Comparison of ENCODE assay signal across 20 cellular contexts in genomic region chr16:31055613-31056012, GRCh38. TPM values are rescaled to one million over a fixed set of nuclear protein-coding genes. Genes with fewer than 3 reads are reported as not detected.
DNase-seq lines count a peak whose midpoint lies in the region; ATAC-seq and TF ChIP-seq lines count a peak whose summit lies in the region.
"Had no signal": no experiment of that assay in that cellular context is flagged by ENCODE, and none has a peak within 500 bp of the region (broad histone marks: within the 10 kb centered on the region; RNA-seq: fewer than 3 reads in every experiment).

No MANE protein-coding gene starts in this region.

- BruUV-seq in A673 (replicated peaks; lab: Mats Ljungman, UMichigan): TSS peak; percentile 55

- no peaks in the 10 kb centered on the region for H3K36me3 ChIP-seq in A673 (ENCODE audit: insufficient read depth, low read length, poor library complexity, severe bottlenecking)
- H3K36me3 ChIP-seq in GM23338 (ENCODE audit: insufficient read depth): no peaks in the 10 kb centered on the region
- H3K36me3 ChIP-seq in HAP-1 (replicated peaks): 0 out of 2 replicates have a peak, but pooled peaks cover 3% of the 10 kb centered on the region

- CTCF ChIA-PET in A673 (lab: Charles Lee): no interaction called here
- CTCF ChIA-PET in WTC11 (lab: Charles Lee): interaction anchor here (0.8 to 1.7 kb wide), 5 partner anchors 10 to 87 kb away, joined by 3 to 18 read pairs (median 4); partner anchors contain the start of genes HSD3B7, ZNF646 and ZNF668

- peaks cover 8% of the 10 kb centered on the region for H3K36me3 Mint-ChIP-seq in GM23338 (ENCODE audit: low read depth)
- H3K36me3 Mint-ChIP-seq in WTC11: peaks cover 3% of the 10 kb centered on the region; the same call in 1 of the 2 replicates

- no peaks in the 10 kb centered on the region for H4K20me1 ChIP-seq in GM23338 (replicated peaks; ENCODE audit: insufficient read depth)

- intact Hi-C loops in A673 (cut with micrococcal nuclease; ENCODE audit: unreplicated experiment): no loop called here

- no peak overlapping the region for H3K4me2 ChIP-seq in GM23338
- H3K4me2 ChIP-seq: A549 had no signal

- H3K9me3 ChIP-seq in A673 (ENCODE audit: low read depth, low read length, poor library complexity, severe bottlenecking) (no peaks in the 10 kb centered on the region), HAP-1 (no peaks in the 10 kb centered on the region)
- H3K9me3 ChIP-seq: A549, BE2C had no signal

- H3K9me3 Mint-ChIP-seq in GM23338: no peaks in the 10 kb centered on the region
- peaks cover 4% of the 10 kb centered on the region for H3K9me3 Mint-ChIP-seq in WTC11

- POLR2A ChIA-PET in A673 (lab: Charles Lee; ENCODE audit: low non-redundant PET): no interaction called here
- POLR2A ChIA-PET in WTC11 (lab: Charles Lee): interaction anchor here (0.5 to 0.6 kb wide), 2 partner anchors 14 to 24 kb away, joined by 3 read pairs; no protein-coding TSS in a partner anchor

- H3K27ac ChIP-seq in A673 (ENCODE audit: low read depth, low read length, poor library complexity, severe bottlenecking) (no peak overlapping the region), GM23338 (ENCODE audit: low read depth) (peak overlapping the region; percentile 10; the same call in 1 of the 2 replicates)
- H3K27ac ChIP-seq: A549 had no signal

- no peak overlapping the region for H2AFZ ChIP-seq in GM23338

- no peak for TF ChIP-seq CTCF in A673 (conservative IDR thresholded peaks at IDR 0.05; ENCODE audit: low read depth, low read length)
- no peak for TF ChIP-seq CTCF in GM23338 (conservative IDR thresholded peaks at IDR 0.05; ENCODE audit: low read depth in 2 of 2)
- TF ChIP-seq CTCF in WTC11 (IDR thresholded peaks at IDR 0.05): no peak

- H3K4me3 ChIP-seq in A673 (ENCODE audit: low read depth, low read length, poor library complexity, severe bottlenecking): no peak overlapping the region
- no peak overlapping the region for H3K4me3 ChIP-seq in GM23338
- no peak overlapping the region for H3K4me3 ChIP-seq in HAP-1
- H3K4me3 ChIP-seq: A549 had no signal

- H3K9me2 ChIP-seq in GM23338 (ENCODE audit: insufficient read depth): no peaks in the 10 kb centered on the region

- no peaks in the 10 kb centered on the region for H3K79me2 ChIP-seq in GM23338 (replicated peaks; ENCODE audit: insufficient read depth)

- ATAC-seq in GM23338 (peak; percentile 95), WTC11 (peak; percentile 85), HG03108 (IDR thresholded peaks at IDR 0.05; ENCODE audit: unreplicated experiment) (no peak), GM18511 (IDR thresholded peaks at IDR 0.05; ENCODE audit: unreplicated experiment) (no peak)
- ATAC-seq: SK-N-SH treated with all-trans-retinoic acid at 6 μM for 48 hours had no signal

- H3K4me1 ChIP-seq in A673 (ENCODE audit: insufficient read depth, low read length, poor library complexity, severe bottlenecking) (no peaks in the 10 kb centered on the region), GM23338 (ENCODE audit: insufficient read depth) (no peaks in the 10 kb centered on the region), HAP-1 (no peaks in the 10 kb centered on the region)
- H3K4me1 ChIP-seq: BE2C had no signal

- in situ Hi-C loops in HAP-1 (cut with MboI; ENCODE audit: low sequenced_read_pairs): no loop called here

- H3K4me3 Mint-ChIP-seq in GM23338 (no peak overlapping the region), WTC11 (no peak overlapping the region)

- DNase-seq in A673 (ENCODE audit: low spot score): no peak
- DNase-seq in GM23338 (ENCODE audit: low spot score): peak; percentile 65
- DNase-seq in WTC11 (ENCODE audit: low spot score): no peak
- peak; percentile 46 for DNase-seq in iPS-NIHi11 (ENCODE audit: low spot score)
- DNase-seq in HAP-1 (ENCODE audit: low spot score in 2 of 2): no peak
- no peak for DNase-seq in activated CD4-positive, alpha-beta T cell treated with anti-CD3 and anti-CD28 coated beads, Interleukin-2, amount 50 U/mL, for 4 hours
- DNase-seq: BE2C, EL, HCEC 1CT, Karpas-422, NCI-H1417, NCI-H1694 treated with DMSO at 0.1 percent for 48 hours, NCI-H2081 treated with DMSO at 0.1 percent for 48 hours, NCI-H510A, NCI-H748 treated with DMSO at 0.1 percent for 48 hours, SIG-M5 had no signal

- no peaks in the 10 kb centered on the region for H3F3A ChIP-seq in GM23338 (replicated peaks; ENCODE audit: low read depth)

- H3K4me1 Mint-ChIP-seq in GM23338 (peaks cover 6% of the 10 kb centered on the region), WTC11 (peaks cover 6% of the 10 kb centered on the region)

- H3K27ac Mint-ChIP-seq in GM23338 (no peak overlapping the region), WTC11 (peak overlapping the region; percentile 62; the same call in 1 of the 2 replicates)

- no peaks in the 10 kb centered on the region for H3K27me3 ChIP-seq in A673 (replicated peaks; ENCODE audit: insufficient read depth, low read depth, low read length, poor library complexity)
- H3K27me3 ChIP-seq in GM23338 (ENCODE audit: insufficient read depth): no peaks in the 10 kb centered on the region
- no peaks in the 10 kb centered on the region for H3K27me3 ChIP-seq in HAP-1 (ENCODE audit: low read depth)
- H3K27me3 ChIP-seq: BE2C had no signal

- peaks cover 11% of the 10 kb centered on the region for H3K27me3 Mint-ChIP-seq in GM23338 (ENCODE audit: insufficient read depth, low read depth, poor library complexity)
- H3K27me3 Mint-ChIP-seq in WTC11 (ENCODE audit: low read depth): peaks cover 10% of the 10 kb centered on the region

TF ChIP-seq in GM23338, 12 proteins besides CTCF, POLR2A, EP300 and RAD21 (continues in another document):
- TF ChIP-seq ZNF114 (CRISPR knock-in tag; IDR thresholded peaks at IDR 0.05): no peak

TF ChIP-seq in WTC11, 78 proteins besides CTCF, POLR2A, EP300 and RAD21 (continues in another document):
- TF ChIP-seq TEAD4 (CRISPR knock-in tag; IDR thresholded peaks at IDR 0.05) (no peak), ZNF416 (CRISPR knock-in tag; IDR thresholded peaks at IDR 0.05) (no peak), KAT7 (CRISPR knock-in tag; IDR thresholded peaks at IDR 0.05; ENCODE audit: borderline replicate concordance) (no peak), FOXP4 (CRISPR knock-in tag; IDR thresholded peaks at IDR 0.05) (no peak)
- TF ChIP-seq, protein P1, sequence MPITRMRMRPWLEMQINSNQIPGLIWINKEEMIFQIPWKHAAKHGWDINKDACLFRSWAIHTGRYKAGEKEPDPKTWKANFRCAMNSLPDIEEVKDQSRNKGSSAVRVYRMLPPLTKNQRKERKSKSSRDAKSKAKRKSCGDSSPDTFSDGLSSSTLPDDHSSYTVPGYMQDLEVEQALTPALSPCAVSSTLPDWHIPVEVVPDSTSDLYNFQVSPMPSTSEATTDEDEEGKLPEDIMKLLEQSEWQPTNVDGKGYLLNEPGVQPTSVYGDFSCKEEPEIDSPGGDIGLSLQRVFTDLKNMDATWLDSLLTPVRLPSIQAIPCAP (CRISPR knock-in tag; IDR thresholded peaks at IDR 0.05): no peak
- TF ChIP-seq, protein P2, sequence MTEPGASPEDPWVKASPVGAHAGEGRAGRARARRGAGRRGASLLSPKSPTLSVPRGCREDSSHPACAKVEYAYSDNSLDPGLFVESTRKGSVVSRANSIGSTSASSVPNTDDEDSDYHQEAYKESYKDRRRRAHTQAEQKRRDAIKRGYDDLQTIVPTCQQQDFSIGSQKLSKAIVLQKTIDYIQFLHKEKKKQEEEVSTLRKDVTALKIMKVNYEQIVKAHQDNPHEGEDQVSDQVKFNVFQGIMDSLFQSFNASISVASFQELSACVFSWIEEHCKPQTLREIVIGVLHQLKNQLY (CRISPR knock-in tag; IDR thresholded peaks at IDR 0.05): no peak

RNA-seq across cellular contexts. Expression of gene ZNF668, which starts 18.4 kb away (rescaled TPM):
- total RNA-seq in A673 (2021) (16.5 and 19.8 TPM in 2 replicates), WTC11 (2021) (13.5 to 17.3 TPM (median 16.6 TPM) in 3 replicates)
- total RNA-seq in GM23338 (2014; rRNA removed; shearing (Covaris generic)): 13.1 and 20.6 TPM in 2 replicates
- polyA plus RNA-seq in GM23338 (2016; fragmentation: Nextera tagmentation; extraction: Ambion mirVana): 6.2 and 6.5 TPM in 2 replicates

RNA-seq across cellular contexts. Expression of gene ZNF646, which starts 18.6 kb away (rescaled TPM):
- total RNA-seq in A673 (2021) (26.6 and 27.9 TPM in 2 replicates), WTC11 (2021) (26.7 to 29.3 TPM (median 29.1 TPM) in 3 replicates)
- total RNA-seq in GM23338 (2014; rRNA removed; shearing (Covaris generic)): 19.3 and 29.3 TPM in 2 replicates
- polyA plus RNA-seq in GM23338 (2016; fragmentation: Nextera tagmentation; extraction: Ambion mirVana): 5.3 and 6.3 TPM in 2 replicates

RNA-seq across cellular contexts. Expression of gene STX4, which starts 22.3 kb away (rescaled TPM):
- total RNA-seq in A673 (2021) (31.2 and 35.1 TPM in 2 replicates), WTC11 (2021) (31.3 to 38.4 TPM (median 32.5 TPM) in 3 replicates)
- total RNA-seq in GM23338 (2014; rRNA removed; shearing (Covaris generic)): 13.0 TPM in 2 replicates
- 39.3 and 40.8 TPM in 2 replicates for polyA plus RNA-seq in GM23338 (2016; fragmentation: Nextera tagmentation; extraction: Ambion mirVana)

RNA-seq across cellular contexts. Expression of gene PRSS53, which starts 33.1 kb away (rescaled TPM):
- total RNA-seq in A673 (2021): 3.1 and 4.0 TPM in 2 replicates
- total RNA-seq in GM23338 (2014; rRNA removed; shearing (Covaris generic)): 1.6 and 2.7 TPM in 2 replicates
- polyA plus RNA-seq in GM23338 (2016; fragmentation: Nextera tagmentation; extraction: Ambion mirVana): 0.16 and 0.36 TPM in 2 replicates
- 2.5 to 4.9 TPM (median 4.1 TPM) in 3 replicates for total RNA-seq in WTC11 (2021)

RNA-seq across cellular contexts. Expression of gene VKORC1, which starts 39.0 kb away (rescaled TPM):
- total RNA-seq in A673 (2021) (85.0 and 98.3 TPM in 2 replicates), WTC11 (2021) (85.7 to 114 TPM (median 110 TPM) in 3 replicates)
- total RNA-seq in GM23338 (2014; rRNA removed; shearing (Covaris generic)): 100 and 106 TPM in 2 replicates
- polyA plus RNA-seq in GM23338 (2016; fragmentation: Nextera tagmentation; extraction: Ambion mirVana): 89.6 and 96.5 TPM in 2 replicates

Comparison
In these comparisons a context has a peak if more than half of its experiments do, and no peak if none do; other contexts are left out.
1. DNase-seq: peak in GM23338 (single experiment) and iPS-NIHi11 (single experiment); none in A673 (single experiment), WTC11 (single experiment), HAP-1 (0 of 2) and activated CD4-positive, alpha-beta T cell treated with anti-CD3 and anti-CD28 coated beads, Interleukin-2, amount 50 U/mL, for 4 hours (0 of 2).
2. ATAC-seq: peak in GM23338 (single experiment) and WTC11 (single experiment); none in HG03108 (single experiment) and GM18511 (single experiment).